In genomic region chr3:124887996-124888298, GRCh38 we compare ENCODE assay signal across 9 cellular contexts. TPM values are rescaled to one million over a fixed set of nuclear protein-coding genes. Genes with fewer than 3 reads are reported as not detected.
DNase-seq lines count a peak whose midpoint lies in the region; TF ChIP-seq lines count a peak whose summit lies in the region.
"Had no signal": no experiment of that assay in that cellular context is flagged by ENCODE, and none has a peak within 500 bp of the region (broad histone marks: within the 10 kb centered on the region; RNA-seq: fewer than 3 reads in every experiment).

No MANE protein-coding gene starts in this region.

- H3K9ac ChIP-seq in GM23248 = peak overlapping the region; percentile 90

- DNase-seq in GM23248 = no peak
- no peak for DNase-seq in fibroblast of pulmonary artery (ENCODE audit: low read depth)
- DNase-seq in retinal pigment epithelial cell (ENCODE audit: low read depth) = no peak
- no peak for DNase-seq in NCI-H510A treated with DMSO at 0.1 percent for 48 hours (lab: John Stamatoyannopoulos, UW)
- no peak for DNase-seq in stimulated activated CD4-positive, alpha-beta T cell treated with anti-CD3 and anti-CD28 coated beads, Interleukin-1b, Interleukin-23, amount 100 ng/mL, for 48 hours
- no peak for DNase-seq in effector CD4-positive, alpha-beta T cell
- no peak for DNase-seq in SHP77 (lab: John Stamatoyannopoulos, UW)
- DNase-seq: GDM1 had no signal

- H3K4me3 ChIP-seq in GM23248 (peak overlapping the region; percentile 87; the same call in 1 of the 2 replicates), WI38 (ENCODE audit: low read depth, low read length) (peak overlapping the region; percentile 79), fibroblast of pulmonary artery (replicated peaks; ENCODE audit: low read depth, low read length) (peak overlapping the region; percentile 67), retinal pigment epithelial cell (ENCODE audit: low read length) (peak overlapping the region; percentile 62)

- no peak overlapping the region for H3K27ac ChIP-seq in GM23248

- H3K9me2 ChIP-seq in GM23248 (ENCODE audit: insufficient read depth) = no peaks in the 10 kb centered on the region

- no peaks in the 10 kb centered on the region for H4K20me1 ChIP-seq in GM23248 (ENCODE audit: insufficient read depth)

- H3F3A ChIP-seq in GM23248 (ENCODE audit: insufficient read depth) = peaks cover 29% of the 10 kb centered on the region

- peak overlapping the region; percentile 69; the same call in 1 of the 2 replicates for H2AFZ ChIP-seq in GM23248

- no peaks in the 10 kb centered on the region for H3K9me3 ChIP-seq in GM23248 (ENCODE audit: low read depth)

- H3K27me3 ChIP-seq in GM23248 (replicated peaks; ENCODE audit: insufficient read depth) = no peaks in the 10 kb centered on the region

- in situ Hi-C loops in GM23248 (cut with MboI) = loop anchor here (10.0 kb wide), 1 partner anchor 93 kb away; no protein-coding TSS in a partner anchor

- peaks cover 32% of the 10 kb centered on the region for H3K79me2 ChIP-seq in GM23248 (ENCODE audit: insufficient read depth)

- peaks cover 20% of the 10 kb centered on the region for H3K4me1 ChIP-seq in GM23248 (ENCODE audit: insufficient read depth)

- 97 to 98% methylated on average over 10 of the region's 10 CpGs for WGBS in GM23248 (ENCODE audit: low coverage in 1 of 2, low lambda C conversion rate in 2 of 2, missing lambda C conversion rate in 2 of 2), 2 experiments

- H3K4me2 ChIP-seq in GM23248 (ENCODE audit: unreplicated experiment) = no peak overlapping the region

- no peak for TF ChIP-seq CTCF in WI38 (IDR thresholded peaks at IDR 0.05; ENCODE audit: low read depth, low read length)
- no peak for TF ChIP-seq CTCF in fibroblast of pulmonary artery (IDR thresholded peaks at IDR 0.05; ENCODE audit: low read length, missing control alignments)
- TF ChIP-seq CTCF in retinal pigment epithelial cell (conservative IDR thresholded peaks at IDR 0.05; ENCODE audit: low read depth, low read length) = no peak

- H3K36me3 ChIP-seq in GM23248 (ENCODE audit: low read depth) = no peaks in the 10 kb centered on the region

RNA-seq across cellular contexts. Expression of gene ITGB5, which starts 0.8 kb away (rescaled TPM):
- total RNA-seq in GM23248 (2014; rRNA removed; shearing (Covaris generic)) = 383 and 523 TPM in 2 replicates
- polyA plus RNA-seq in GM23248 (2016; fragmentation: Nextera tagmentation; extraction: Ambion mirVana) = 33.9 and 39.4 TPM in 2 replicates

RNA-seq across cellular contexts. Expression of gene MUC13, which starts 46.6 kb away (rescaled TPM):
- total RNA-seq in GM23248 (2014; rRNA removed; shearing (Covaris generic)) = 0.25 and 0.32 TPM in 2 replicates
- polyA plus RNA-seq in GM23248 (2016; fragmentation: Nextera tagmentation; extraction: Ambion mirVana) = 0.09 and 0.18 TPM in 2 replicates
